24 cellular contexts compared by ENCODE assay signal in the genomic region with DNA sequence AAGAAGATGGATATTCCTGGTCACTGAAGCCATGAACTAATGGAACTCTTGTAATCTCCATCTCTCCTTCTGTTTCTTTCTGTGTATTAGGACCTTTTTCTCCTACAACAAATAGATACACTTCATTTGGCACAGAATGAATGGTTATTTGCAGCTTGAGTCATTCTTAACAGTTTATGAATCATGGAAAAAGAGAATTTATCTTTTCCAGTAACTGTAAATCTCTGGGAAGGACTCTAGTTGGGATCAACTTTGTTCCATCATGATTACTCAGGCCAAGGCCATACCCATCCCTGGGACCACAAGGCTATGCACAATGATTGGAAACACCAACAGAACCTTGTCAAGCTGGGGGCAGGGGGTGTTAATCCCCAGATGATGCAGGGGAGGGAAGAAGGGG. TPM values are rescaled to one million over a fixed set of nuclear protein-coding genes. Genes with fewer than 3 reads are reported as not detected.
A peak's percentile ranks its signal among the peaks of the same experiment; 100 is the strongest.
DNase-seq lines count a peak whose midpoint lies in the region; ATAC-seq, FAIRE-seq and TF ChIP-seq lines count a peak whose summit lies in the region.
"Had no signal": no experiment of that assay in that cellular context is flagged by ENCODE, and none has a peak within 500 bp of the region (broad histone marks: within the 10 kb centered on the region; RNA-seq: fewer than 3 reads in every experiment).

No MANE protein-coding gene starts in this region.

- DNase-seq in A172 (ENCODE audit: low spot score) = peak; percentile 41
- peak; percentile 69 for DNase-seq in RCC 7860 (ENCODE audit: low spot score)
- DNase-seq in fibroblast of peridontal ligament (ENCODE audit: extremely low read depth) = peak; percentile 38
- DNase-seq in A673 (ENCODE audit: low spot score) = no peak
- no peak for DNase-seq in activated T-cell treated with anti-CD3 and anti-CD28 coated beads, Interleukin-2, amount 50 U/mL, for 24 hours
- DNase-seq in NCI-H1092 (lab: John Stamatoyannopoulos, UW) = no peak
- no peak for DNase-seq in activated T-cell treated with anti-CD3 and anti-CD28 coated beads, Interleukin-2, amount 50 U/mL, for 48 hours
- DNase-seq: ACHN; activated CD4-positive, alpha-beta T cell treated with anti-CD3 and anti-CD28 coated beads for 48 hours; activated effector memory CD4-positive, alpha-beta T cell treated with anti-CD3 and anti-CD28 coated beads, Interleukin-2, amount 50 U/mL, for 16 hours; amniotic stem cell; caudate nucleus; dorsolateral prefrontal cortex; GDM1; left cardiac atrium; natural killer cell; NCI-H2227 treated with DMSO at 0.1 percent for 48 hours; NCI-H82; pancreas; right lobe of liver; SIG-M5 had no signal

- BruUV-seq in A673 (replicated peaks; lab: Mats Ljungman, UMichigan) = no TSS peak

- no peaks in the 10 kb centered on the region for H3K27me3 Mint-ChIP-seq in activated T-cell treated with anti-CD3 and anti-CD28 coated beads, Interleukin-2, amount 50 U/mL, for 24 hours

- H3K27ac ChIP-seq in A673 (ENCODE audit: low read depth, low read length, poor library complexity, severe bottlenecking) = no peak overlapping the region
- H3K27ac ChIP-seq: dorsolateral prefrontal cortex, pancreas, right lobe of liver, suprapubic skin had no signal

- CTCF ChIA-PET in A673 (lab: Charles Lee) = no interaction called here

- H3K4me3 ChIP-seq in A673 (ENCODE audit: low read depth, low read length, poor library complexity, severe bottlenecking) = no peak overlapping the region
- H3K4me3 ChIP-seq: dorsolateral prefrontal cortex, pancreas, right lobe of liver, suprapubic skin had no signal

- H3K4me3 Mint-ChIP-seq in activated T-cell treated with anti-CD3 and anti-CD28 coated beads, Interleukin-2, amount 50 U/mL, for 24 hours = no peak overlapping the region
- H3K4me3 Mint-ChIP-seq: natural killer cell had no signal

- peaks cover 2% of the 10 kb centered on the region for H3K9me3 Mint-ChIP-seq in activated T-cell treated with anti-CD3 and anti-CD28 coated beads, Interleukin-2, amount 50 U/mL, for 24 hours

- H3K27me3 ChIP-seq in A673 (replicated peaks; ENCODE audit: insufficient read depth, low read depth, low read length, poor library complexity) = no peaks in the 10 kb centered on the region
- H3K27me3 ChIP-seq: pancreas, right lobe of liver, suprapubic skin had no signal

- no peaks in the 10 kb centered on the region for H3K36me3 Mint-ChIP-seq in activated T-cell treated with anti-CD3 and anti-CD28 coated beads, Interleukin-2, amount 50 U/mL, for 24 hours (ENCODE audit: low read depth)

- H3K4me1 Mint-ChIP-seq in activated T-cell treated with anti-CD3 and anti-CD28 coated beads, Interleukin-2, amount 50 U/mL, for 24 hours (ENCODE audit: low read depth) = peaks cover 35% of the 10 kb centered on the region
- H3K4me1 Mint-ChIP-seq: natural killer cell had no signal

- TF ChIP-seq CTCF in A673 (conservative IDR thresholded peaks at IDR 0.05; ENCODE audit: low read depth, low read length) = no peak

- POLR2A ChIA-PET in A673 (lab: Charles Lee; ENCODE audit: low non-redundant PET) = no interaction called here

- peak; percentile 18 for ATAC-seq in GM18867 (IDR thresholded peaks at IDR 0.05; ENCODE audit: unreplicated experiment)
- ATAC-seq: left cardiac atrium, natural killer cell, pancreas, right lobe of liver had no signal

- no peaks in the 10 kb centered on the region for H3K9me3 ChIP-seq in A673 (ENCODE audit: low read depth, low read length, poor library complexity, severe bottlenecking)
- H3K9me3 ChIP-seq: right lobe of liver, suprapubic skin had no signal

- no peak overlapping the region for H3K27ac Mint-ChIP-seq in activated T-cell treated with anti-CD3 and anti-CD28 coated beads, Interleukin-2, amount 50 U/mL, for 24 hours
- H3K27ac Mint-ChIP-seq: natural killer cell had no signal

- no peaks in the 10 kb centered on the region for H3K36me3 ChIP-seq in A673 (ENCODE audit: insufficient read depth, low read length, poor library complexity, severe bottlenecking)
- H3K36me3 ChIP-seq: pancreas, right lobe of liver, suprapubic skin had no signal

- H3K4me1 ChIP-seq in A673 (ENCODE audit: insufficient read depth, low read length, poor library complexity, severe bottlenecking) = peaks cover 6% of the 10 kb centered on the region
- H3K4me1 ChIP-seq: pancreas, right lobe of liver, suprapubic skin had no signal

- intact Hi-C loops in A673 (cut with micrococcal nuclease; ENCODE audit: unreplicated experiment) = no loop called here

- FAIRE-seq in RCC 7860 (lab: Jason Lieb, UNC) = peak; percentile 86
- FAIRE-seq: GM12891, pancreas had no signal

RNA-seq across cellular contexts. Expression of a gene that starts 36.1 kb away (rescaled TPM):
- total RNA-seq in A172 (2014; rRNA removed; shearing (Covaris generic)) = 25.2 and 37.7 TPM in 2 replicates
- 27.3 and 32.6 TPM in 2 replicates for total RNA-seq in A673 (2021)

Comparison
In these comparisons a context has a peak if more than half of its experiments do, and no peak if none do; other contexts are left out.
1. DNase-seq: peak in A172 (single experiment), RCC 7860 (single experiment) and fibroblast of peridontal ligament (single experiment); none in A673 (single experiment), activated T-cell treated with anti-CD3 and anti-CD28 coated beads, Interleukin-2, amount 50 U/mL, for 24 hours (single experiment), NCI-H1092 (single experiment) and activated T-cell treated with anti-CD3 and anti-CD28 coated beads, Interleukin-2, amount 50 U/mL, for 48 hours (0 of 2).